In genomic region chr13:30148171-30148754, GRCh38 we compare ENCODE assay signal across 12 cellular contexts.
DNase-seq lines count a peak whose midpoint lies in the region; ATAC-seq and TF ChIP-seq lines count a peak whose summit lies in the region.
"Had no signal": no experiment of that assay in that cellular context is flagged by ENCODE, and none has a peak within 500 bp of the region (broad histone marks: within the 10 kb centered on the region; RNA-seq: fewer than 3 reads in every experiment).

No MANE protein-coding gene starts in this region.

- H3K4me3 ChIP-seq in spleen = no peak overlapping the region
- H3K4me3 ChIP-seq: breast epithelium, esophagus squamous epithelium, thoracic aorta had no signal

- intact Hi-C loops in spleen (cut with DNase I; ENCODE audit: low total_unique reads) = no loop called here

- H3K27me3 ChIP-seq in spleen (replicated peaks in 1 of 7) = no peaks in the 10 kb centered on the region
- H3K27me3 ChIP-seq: breast epithelium, esophagus squamous epithelium had no signal

- H3K27ac Mint-ChIP-seq in T-helper 1 cell treated with Interleukin-12 subunit alpha and Interleukin-12 subunit beta and Interleukin-4 antibody, amounts not matched to agents 30 μg/mL and 1 μg/mL, for 36 hours = peak overlapping the region; percentile 87
- H3K27ac Mint-ChIP-seq in activated naive CD8-positive, alpha-beta T cell treated with anti-CD3 and anti-CD28 coated beads for 36 hours = peak overlapping the region; percentile 39

- H3K36me3 ChIP-seq in spleen = no peaks in the 10 kb centered on the region
- H3K36me3 ChIP-seq: breast epithelium, esophagus squamous epithelium, thoracic aorta had no signal

- TF ChIP-seq CTCF in spleen (IDR thresholded peaks at IDR 0.05 in 8 of 11, conservative IDR thresholded peaks at IDR 0.05 in 3 of 11) = no peak

- peak overlapping the region; percentile 6 to 90 (median 70) for H3K27ac ChIP-seq in spleen
- H3K27ac ChIP-seq: thoracic aorta had no signal

- DNase-seq in NCI-H82 (lab: John Stamatoyannopoulos, UW) (peak; percentile 60), NCI-H82 treated with DMSO at 0.1 percent for 48 hours (lab: John Stamatoyannopoulos, UW; ENCODE audit: unreplicated experiment) (no peak), spleen (peak; percentile 76), ACHN (no peak), mucosa of gallbladder (ENCODE audit: low spot score) (no peak)
- DNase-seq in activated naive CD8-positive, alpha-beta T cell treated with anti-CD3 and anti-CD28 coated beads for 36 hours = no peak
- DNase-seq: esophagus squamous epithelium had no signal

- peaks cover 11% of the 10 kb centered on the region for H3K9me3 Mint-ChIP-seq in T-helper 1 cell treated with Interleukin-12 subunit alpha and Interleukin-12 subunit beta and Interleukin-4 antibody, amounts not matched to agents 30 μg/mL and 1 μg/mL, for 36 hours
- H3K9me3 Mint-ChIP-seq in activated naive CD8-positive, alpha-beta T cell treated with anti-CD3 and anti-CD28 coated beads for 36 hours = peaks cover 8% of the 10 kb centered on the region
- H3K9me3 Mint-ChIP-seq: neural crest cell had no signal

- peaks cover 3 to 64% (median 28%) of the 10 kb centered on the region in 6 donors for H3K4me1 ChIP-seq in spleen

- H3K9me3 ChIP-seq in spleen = peaks cover 0 to 11% (median 6%) of the 10 kb centered on the region in 8 donors
- H3K9me3 ChIP-seq: breast epithelium, esophagus squamous epithelium, thoracic aorta had no signal

- peaks cover 86% of the 10 kb centered on the region for H3K4me1 Mint-ChIP-seq in T-helper 1 cell treated with Interleukin-12 subunit alpha and Interleukin-12 subunit beta and Interleukin-4 antibody, amounts not matched to agents 30 μg/mL and 1 μg/mL, for 36 hours (ENCODE audit: low read depth)
- peaks cover 66% of the 10 kb centered on the region for H3K4me1 Mint-ChIP-seq in activated naive CD8-positive, alpha-beta T cell treated with anti-CD3 and anti-CD28 coated beads for 36 hours

- no peaks in the 10 kb centered on the region for H3K27me3 Mint-ChIP-seq in T-helper 1 cell treated with Interleukin-12 subunit alpha and Interleukin-12 subunit beta and Interleukin-4 antibody, amounts not matched to agents 30 μg/mL and 1 μg/mL, for 36 hours (ENCODE audit: low read depth)
- H3K27me3 Mint-ChIP-seq in activated naive CD8-positive, alpha-beta T cell treated with anti-CD3 and anti-CD28 coated beads for 36 hours = no peaks in the 10 kb centered on the region

- peaks cover 15% of the 10 kb centered on the region for H3K36me3 Mint-ChIP-seq in T-helper 1 cell treated with Interleukin-12 subunit alpha and Interleukin-12 subunit beta and Interleukin-4 antibody, amounts not matched to agents 30 μg/mL and 1 μg/mL, for 36 hours (ENCODE audit: low read depth)
- H3K36me3 Mint-ChIP-seq in activated naive CD8-positive, alpha-beta T cell treated with anti-CD3 and anti-CD28 coated beads for 36 hours = peaks cover 3% of the 10 kb centered on the region

- 48 to 68% (median 62%) methylated on average over 9 of the region's 9 CpGs for WGBS in spleen, 5 donors

- no peak for ATAC-seq in HG03135 (IDR thresholded peaks at IDR 0.05; ENCODE audit: unreplicated experiment)

- in situ Hi-C loops in ACHN (cut with HindIII; ENCODE audit: low pct_ligation_motif_present, low pct_unique_long_range_greater_than_20kb, low sequenced_read_pairs) = no loop called here

- no peak for TF ChIP-seq POLR2A in spleen (IDR thresholded peaks at IDR 0.05)

- peak overlapping the region; percentile 61 for H3K4me3 Mint-ChIP-seq in T-helper 1 cell treated with Interleukin-12 subunit alpha and Interleukin-12 subunit beta and Interleukin-4 antibody, amounts not matched to agents 30 μg/mL and 1 μg/mL, for 36 hours
- no peak overlapping the region for H3K4me3 Mint-ChIP-seq in activated naive CD8-positive, alpha-beta T cell treated with anti-CD3 and anti-CD28 coated beads for 36 hours
- H3K4me3 Mint-ChIP-seq: neural crest cell had no signal

Comparison
In these comparisons a context has a peak if more than half of its experiments do, and no peak if none do; other contexts are left out.
1. DNase-seq: peak in NCI-H82 (single experiment) and spleen (single experiment); none in NCI-H82 treated with DMSO at 0.1 percent for 48 hours (single experiment), activated naive CD8-positive, alpha-beta T cell treated with anti-CD3 and anti-CD28 coated beads for 36 hours (single experiment), ACHN (single experiment) and mucosa of gallbladder (single experiment).